In the genomic region with DNA sequence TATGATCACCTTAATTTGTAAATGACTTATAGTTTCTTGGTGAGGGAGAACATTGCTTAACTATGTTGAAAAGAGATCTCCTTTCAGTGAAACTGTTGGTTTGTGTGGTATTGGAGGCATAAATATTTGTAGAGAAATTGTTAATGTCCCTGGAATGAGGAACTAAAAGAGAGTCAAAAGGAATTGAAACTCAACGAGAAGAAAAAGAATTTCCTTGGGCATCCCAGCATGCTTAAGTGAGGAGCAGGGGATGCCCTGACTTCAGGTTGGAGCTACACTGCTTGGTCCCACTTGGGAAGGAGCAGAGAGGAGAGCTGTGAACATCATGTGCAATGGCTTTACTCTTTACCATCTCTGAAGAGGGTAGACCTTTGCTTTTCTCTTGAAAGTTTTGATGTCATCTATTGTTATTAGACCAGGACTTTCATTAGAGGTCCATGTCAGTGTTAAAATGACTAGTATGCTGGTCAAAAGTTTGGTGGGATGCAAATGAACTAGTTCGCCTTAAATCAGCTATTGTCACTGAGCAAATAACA, we compare ENCODE assay signal across 1 cellular context.
A peak's percentile ranks its signal among the peaks of the same experiment; 100 is the strongest.
TF ChIP-seq lines count a peak whose summit lies in the region.

No MANE protein-coding gene starts in this region.

TF ChIP-seq in GM12878, 131 proteins besides CTCF, POLR2A, EP300 and RAD21 (continued from another document):
- TF ChIP-seq YY1 (IDR thresholded peaks at IDR 0.05; ENCODE audit: low read depth, low read length) (no peak), SMAD5 (IDR thresholded peaks at IDR 0.05; ENCODE audit: low read depth) (no peak), SMC3 (IDR thresholded peaks at IDR 0.05; ENCODE audit: borderline replicate concordance, low read length) (no peak), CBFB (IDR thresholded peaks at IDR 0.05; ENCODE audit: low read depth) (0 out of 2 replicates have a peak, but pooled peaks have one; percentile 11), CBX5 (IDR thresholded peaks at IDR 0.05; ENCODE audit: low read depth) (no peak), POU2F2 (IDR thresholded peaks at IDR 0.05; ENCODE audit: borderline replicate concordance, low read depth, low read length) (peak; percentile 65; the same call in 1 of the 3 replicates), SIX5 (IDR thresholded peaks at IDR 0.05; ENCODE audit: low read depth, low read length, severe bottlenecking) (no peak), ASH2L (IDR thresholded peaks at IDR 0.05; ENCODE audit: borderline replicate concordance, low read depth) (no peak), SMAD1 (IDR thresholded peaks at IDR 0.05; ENCODE audit: low read depth, partially characterized antibody) (no peak), RCOR1 (conservative IDR thresholded peaks at IDR 0.05; ENCODE audit: low read depth, low read length) (0 out of 2 replicates have a peak, but pooled peaks have one; percentile 10)
- TF ChIP-seq, protein P1, sequence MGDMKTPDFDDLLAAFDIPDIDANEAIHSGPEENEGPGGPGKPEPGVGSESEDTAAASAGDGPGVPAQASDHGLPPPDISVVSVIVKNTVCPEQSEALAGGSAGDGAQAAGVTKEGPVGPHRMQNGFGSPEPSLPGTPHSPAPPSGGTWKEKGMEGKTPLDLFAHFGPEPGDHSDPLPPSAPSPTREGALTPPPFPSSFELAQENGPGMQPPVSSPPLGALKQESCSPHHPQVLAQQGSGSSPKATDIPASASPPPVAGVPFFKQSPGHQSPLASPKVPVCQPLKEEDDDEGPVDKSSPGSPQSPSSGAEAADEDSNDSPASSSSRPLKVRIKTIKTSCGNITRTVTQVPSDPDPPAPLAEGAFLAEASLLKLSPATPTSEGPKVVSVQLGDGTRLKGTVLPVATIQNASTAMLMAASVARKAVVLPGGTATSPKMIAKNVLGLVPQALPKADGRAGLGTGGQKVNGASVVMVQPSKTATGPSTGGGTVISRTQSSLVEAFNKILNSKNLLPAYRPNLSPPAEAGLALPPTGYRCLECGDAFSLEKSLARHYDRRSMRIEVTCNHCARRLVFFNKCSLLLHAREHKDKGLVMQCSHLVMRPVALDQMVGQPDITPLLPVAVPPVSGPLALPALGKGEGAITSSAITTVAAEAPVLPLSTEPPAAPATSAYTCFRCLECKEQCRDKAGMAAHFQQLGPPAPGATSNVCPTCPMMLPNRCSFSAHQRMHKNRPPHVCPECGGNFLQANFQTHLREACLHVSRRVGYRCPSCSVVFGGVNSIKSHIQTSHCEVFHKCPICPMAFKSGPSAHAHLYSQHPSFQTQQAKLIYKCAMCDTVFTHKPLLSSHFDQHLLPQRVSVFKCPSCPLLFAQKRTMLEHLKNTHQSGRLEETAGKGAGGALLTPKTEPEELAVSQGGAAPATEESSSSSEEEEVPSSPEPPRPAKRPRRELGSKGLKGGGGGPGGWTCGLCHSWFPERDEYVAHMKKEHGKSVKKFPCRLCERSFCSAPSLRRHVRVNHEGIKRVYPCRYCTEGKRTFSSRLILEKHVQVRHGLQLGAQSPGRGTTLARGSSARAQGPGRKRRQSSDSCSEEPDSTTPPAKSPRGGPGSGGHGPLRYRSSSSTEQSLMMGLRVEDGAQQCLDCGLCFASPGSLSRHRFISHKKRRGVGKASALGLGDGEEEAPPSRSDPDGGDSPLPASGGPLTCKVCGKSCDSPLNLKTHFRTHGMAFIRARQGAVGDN (IDR thresholded peaks at IDR 0.05): no peak
- TF ChIP-seq, protein P2, sequence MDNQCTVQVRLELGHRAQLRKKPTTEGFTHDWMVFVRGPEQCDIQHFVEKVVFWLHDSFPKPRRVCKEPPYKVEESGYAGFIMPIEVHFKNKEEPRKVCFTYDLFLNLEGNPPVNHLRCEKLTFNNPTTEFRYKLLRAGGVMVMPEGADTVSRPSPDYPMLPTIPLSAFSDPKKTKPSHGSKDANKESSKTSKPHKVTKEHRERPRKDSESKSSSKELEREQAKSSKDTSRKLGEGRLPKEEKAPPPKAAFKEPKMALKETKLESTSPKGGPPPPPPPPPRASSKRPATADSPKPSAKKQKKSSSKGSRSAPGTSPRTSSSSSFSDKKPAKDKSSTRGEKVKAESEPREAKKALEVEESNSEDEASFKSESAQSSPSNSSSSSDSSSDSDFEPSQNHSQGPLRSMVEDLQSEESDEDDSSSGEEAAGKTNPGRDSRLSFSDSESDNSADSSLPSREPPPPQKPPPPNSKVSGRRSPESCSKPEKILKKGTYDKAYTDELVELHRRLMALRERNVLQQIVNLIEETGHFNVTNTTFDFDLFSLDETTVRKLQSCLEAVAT (IDR thresholded peaks at IDR 0.05): no peak
- TF ChIP-seq, protein P3, sequence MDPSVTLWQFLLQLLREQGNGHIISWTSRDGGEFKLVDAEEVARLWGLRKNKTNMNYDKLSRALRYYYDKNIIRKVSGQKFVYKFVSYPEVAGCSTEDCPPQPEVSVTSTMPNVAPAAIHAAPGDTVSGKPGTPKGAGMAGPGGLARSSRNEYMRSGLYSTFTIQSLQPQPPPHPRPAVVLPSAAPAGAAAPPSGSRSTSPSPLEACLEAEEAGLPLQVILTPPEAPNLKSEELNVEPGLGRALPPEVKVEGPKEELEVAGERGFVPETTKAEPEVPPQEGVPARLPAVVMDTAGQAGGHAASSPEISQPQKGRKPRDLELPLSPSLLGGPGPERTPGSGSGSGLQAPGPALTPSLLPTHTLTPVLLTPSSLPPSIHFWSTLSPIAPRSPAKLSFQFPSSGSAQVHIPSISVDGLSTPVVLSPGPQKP (IDR thresholded peaks at IDR 0.05; ENCODE audit: low read depth, low read length): no peak
- TF ChIP-seq, protein P4, sequence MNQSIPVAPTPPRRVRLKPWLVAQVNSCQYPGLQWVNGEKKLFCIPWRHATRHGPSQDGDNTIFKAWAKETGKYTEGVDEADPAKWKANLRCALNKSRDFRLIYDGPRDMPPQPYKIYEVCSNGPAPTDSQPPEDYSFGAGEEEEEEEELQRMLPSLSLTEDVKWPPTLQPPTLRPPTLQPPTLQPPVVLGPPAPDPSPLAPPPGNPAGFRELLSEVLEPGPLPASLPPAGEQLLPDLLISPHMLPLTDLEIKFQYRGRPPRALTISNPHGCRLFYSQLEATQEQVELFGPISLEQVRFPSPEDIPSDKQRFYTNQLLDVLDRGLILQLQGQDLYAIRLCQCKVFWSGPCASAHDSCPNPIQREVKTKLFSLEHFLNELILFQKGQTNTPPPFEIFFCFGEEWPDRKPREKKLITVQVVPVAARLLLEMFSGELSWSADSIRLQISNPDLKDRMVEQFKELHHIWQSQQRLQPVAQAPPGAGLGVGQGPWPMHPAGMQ (IDR thresholded peaks at IDR 0.05; ENCODE audit: borderline replicate concordance): no peak
